Comparison of ENCODE assay signal across 9 cellular contexts in the genomic region with DNA sequence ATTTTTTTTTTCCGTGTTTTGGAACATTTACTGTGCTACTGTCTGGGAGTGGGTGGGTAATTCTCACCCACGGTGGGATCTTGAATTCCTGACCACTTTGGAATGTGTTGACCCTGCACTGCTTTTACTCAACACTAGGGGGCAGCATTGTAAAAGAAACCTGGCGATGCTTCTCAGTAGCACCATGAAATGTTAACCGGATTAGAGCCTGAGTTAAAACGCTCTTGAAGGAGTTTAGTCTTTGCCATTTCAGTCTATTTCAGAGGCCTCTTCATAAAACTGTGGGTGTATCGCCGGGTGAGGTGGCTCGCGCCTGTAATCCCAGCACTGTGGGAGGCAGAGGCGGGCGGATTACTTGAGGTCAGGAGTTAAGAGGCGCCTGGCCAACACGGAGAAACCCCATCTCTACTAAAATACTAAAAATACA.
DNase-seq lines count a peak whose midpoint lies in the region; ATAC-seq and TF ChIP-seq lines count a peak whose summit lies in the region.
"Had no signal": no experiment of that assay in that cellular context is flagged by ENCODE, and none has a peak within 500 bp of the region (broad histone marks: within the 10 kb centered on the region; RNA-seq: fewer than 3 reads in every experiment).

No MANE protein-coding gene starts in this region.

- H3K9ac ChIP-seq in Loucy (ENCODE audit: low read depth, low read length, poor library complexity, severe bottlenecking) (no peak overlapping the region), parathyroid adenoma (no peak overlapping the region)

- H2AFZ ChIP-seq in Loucy (ENCODE audit: low read length) (no peak overlapping the region), parathyroid adenoma (peak overlapping the region; percentile 30)

- H4K20me1 ChIP-seq in Loucy (ENCODE audit: insufficient read depth, low read length, poor library complexity, severe bottlenecking) = no peaks in the 10 kb centered on the region
- H4K20me1 ChIP-seq: BLaER1 treated with 17β-estradiol and CSF1 and Interleukin-3, amounts not matched to agents 10 nM and 100 nM had no signal

- TF ChIP-seq CTCF in Loucy (conservative IDR thresholded peaks at IDR 0.05; ENCODE audit: low read length) (peak; percentile 96), parathyroid adenoma (IDR thresholded peaks at IDR 0.05) (peak; percentile 95)

- H3K4me2 ChIP-seq in Loucy (ENCODE audit: low read depth, low read length, poor library complexity, severe bottlenecking) = no peak overlapping the region
- no peak overlapping the region for H3K4me2 ChIP-seq in parathyroid adenoma (ENCODE audit: low read length)

- no peaks in the 10 kb centered on the region for H3K9me3 Mint-ChIP-seq in activated naive CD4-positive, alpha-beta T cell treated with anti-CD3 and anti-CD28 coated beads for 36 hours

- H3K79me2 ChIP-seq in Loucy (ENCODE audit: insufficient read depth, low read length) = no peaks in the 10 kb centered on the region
- no peaks in the 10 kb centered on the region for H3K79me2 ChIP-seq in parathyroid adenoma

- ATAC-seq in GM18858 (IDR thresholded peaks at IDR 0.05; ENCODE audit: unreplicated experiment) = no peak

- H3K9me3 ChIP-seq in Loucy (ENCODE audit: insufficient read depth, low read depth, low read length) (no peaks in the 10 kb centered on the region), parathyroid adenoma (ENCODE audit: control insufficient read depth, low read length) (no peaks in the 10 kb centered on the region)
- H3K9me3 ChIP-seq: BLaER1 treated with 17β-estradiol and CSF1 and Interleukin-3, amounts not matched to agents 10 nM and 100 nM had no signal

- H3K27me3 Mint-ChIP-seq in activated naive CD4-positive, alpha-beta T cell treated with anti-CD3 and anti-CD28 coated beads for 36 hours (ENCODE audit: low read depth) = peaks cover 2% of the 10 kb centered on the region

- H3K4me3 Mint-ChIP-seq in activated naive CD4-positive, alpha-beta T cell treated with anti-CD3 and anti-CD28 coated beads for 36 hours = no peak overlapping the region

- H3K4me1 ChIP-seq in Loucy (ENCODE audit: insufficient read depth, low read length, poor library complexity, severe bottlenecking) (no peaks in the 10 kb centered on the region), parathyroid adenoma (no peaks in the 10 kb centered on the region)

- H3K4me3 ChIP-seq in Loucy (ENCODE audit: low read length, poor library complexity, severe bottlenecking) (no peak overlapping the region), parathyroid adenoma (ENCODE audit: low read depth, low read length) (no peak overlapping the region)
- H3K4me3 ChIP-seq: BLaER1 treated with 17β-estradiol and CSF1 and Interleukin-3, amounts not matched to agents 10 nM and 100 nM had no signal

- no peak overlapping the region for H3K27ac Mint-ChIP-seq in activated naive CD4-positive, alpha-beta T cell treated with anti-CD3 and anti-CD28 coated beads for 36 hours

- no peaks in the 10 kb centered on the region for H3K4me1 Mint-ChIP-seq in activated naive CD4-positive, alpha-beta T cell treated with anti-CD3 and anti-CD28 coated beads for 36 hours (ENCODE audit: low read depth)

- no peaks in the 10 kb centered on the region for H3F3A ChIP-seq in Loucy (ENCODE audit: low read depth)

- H3K9me2 ChIP-seq in Loucy (replicated peaks; ENCODE audit: low read depth, low read length) = no peaks in the 10 kb centered on the region

- DNase-seq in NCI-H2107 treated with DMSO at 0.1 percent for 48 hours (lab: John Stamatoyannopoulos, UW; ENCODE audit: unreplicated experiment) (peak; percentile 3), NCI-H2107 (lab: John Stamatoyannopoulos, UW) (no peak), SK-N-DZ (ENCODE audit: low spot score) (peak; percentile 73), globus pallidus (ENCODE audit: low spot score) (peak; percentile 76)
- peak; percentile 74 for DNase-seq in activated naive CD4-positive, alpha-beta T cell treated with anti-CD3 and anti-CD28 coated beads for 36 hours

- intact Hi-C loops in activated naive CD4-positive, alpha-beta T cell treated with anti-CD3 and anti-CD28 coated beads for 36 hours (cut with micrococcal nuclease) = loop anchor here (1.0 to 5.0 kb wide), 3 partner anchors 113 to 493 kb away; no protein-coding TSS in a partner anchor

- H3K27ac ChIP-seq in parathyroid adenoma = no peak overlapping the region

- H3K36me3 ChIP-seq in Loucy (ENCODE audit: insufficient read depth, low read length) (no peaks in the 10 kb centered on the region), parathyroid adenoma (ENCODE audit: control insufficient read depth, insufficient read depth, low read length) (no peaks in the 10 kb centered on the region)
- H3K36me3 ChIP-seq: BLaER1 treated with 17β-estradiol and CSF1 and Interleukin-3, amounts not matched to agents 10 nM and 100 nM had no signal

- CTCF ChIA-PET in activated naive CD4-positive, alpha-beta T cell treated with anti-CD3 and anti-CD28 coated beads for 36 hours (lab: Charles Lee) = interaction anchor here (0.7 to 5.4 kb wide), 4 partner anchors 34 to 116 kb away, joined by 3 to 90 read pairs (median 4); partner anchors contain the start of gene PRND

- H3K36me3 Mint-ChIP-seq in activated naive CD4-positive, alpha-beta T cell treated with anti-CD3 and anti-CD28 coated beads for 36 hours (ENCODE audit: low read depth) = no peaks in the 10 kb centered on the region

- no peaks in the 10 kb centered on the region for H3K27me3 ChIP-seq in Loucy (ENCODE audit: insufficient read depth, low read length, poor library complexity, severe bottlenecking)
- no peaks in the 10 kb centered on the region for H3K27me3 ChIP-seq in parathyroid adenoma (ENCODE audit: control insufficient read depth, insufficient read depth, low read length)
- H3K27me3 ChIP-seq: BLaER1 treated with 17β-estradiol and CSF1 and Interleukin-3, amounts not matched to agents 10 nM and 100 nM had no signal
